Comparison of ENCODE assay signal across 29 cellular contexts in genomic region chr7:98655611-98656010, GRCh38. TPM values are rescaled to one million over a fixed set of nuclear protein-coding genes. Genes with fewer than 3 reads are reported as not detected.
"Had no signal": no experiment of that assay in that cellular context is flagged by ENCODE, and none has a peak within 500 bp of the region (broad histone marks: within the 10 kb centered on the region; RNA-seq: fewer than 3 reads in every experiment).

No MANE protein-coding gene starts in this region.

- FAIRE-seq: bronchial epithelial cell, K562, RCC 7860, TTC549 had no signal

- H3K4me2 ChIP-seq: PC-9 had no signal

- H2AFZ ChIP-seq: PC-9 had no signal

- H3K4me3 ChIP-seq: K562, PC-9 had no signal

- H3K27ac ChIP-seq: PC-9, RWPE1 had no signal

- DNase-seq: activated CD4-positive, alpha-beta T cell treated with anti-CD3 and anti-CD28 coated beads, Interleukin-2, amount 10 ng/mL, durations not matched to agents 24 days and 14 days; activated CD4-positive, alpha-beta T cell treated with anti-CD3 and anti-CD28 coated beads, Interleukin-2, amount 50 U/mL, for 4 hours; activated gamma-delta T cell; activated naive CD4-positive, alpha-beta T cell treated with Interleukin-2 at 50 U/mL for 16 hours; activated naive CD8-positive, alpha-beta T cell treated with anti-CD3 and anti-CD28 coated beads, Interleukin-2, amount 10 ng/mL, durations not matched to agents 7 days and 5 days; activated T-cell treated with anti-CD3 and anti-CD28 coated beads, Interleukin-2, amount 50 U/mL, for 24 hours; caudate nucleus; cerebellar nuclear complex; NCI-H1048; NCI-H1105 treated with DMSO at 0.1 percent for 48 hours; NCI-H1436; NCI-H1694; NCI-H1930; NCI-H2081 treated with DMSO at 0.1 percent for 48 hours; NCI-H345; NCI-H524 treated with DMSO at 0.1 percent for 48 hours; NK-92 treated with Interleukin-12 subunit alpha and Interleukin-12 subunit beta, amount 100 ng/mL, for 24 hours; PC-9; Right ventricle myocardium superior; SW 1271; T-helper 1 cell; T1000 had no signal

- ATAC-seq: activated CD8-positive, alpha-beta T cell treated with anti-CD3 and anti-CD28 coated beads for 36 hours; K562 had no signal

RNA-seq across cellular contexts. Expression of gene NPTX2, which starts 38.5 kb away (rescaled TPM):
- total RNA-seq: activated CD4-positive, alpha-beta T cell treated with anti-CD3 and anti-CD28 coated beads, Interleukin-2, amount 10 ng/mL, durations not matched to agents 24 days and 14 days; activated naive CD8-positive, alpha-beta T cell treated with anti-CD3 and anti-CD28 coated beads, Interleukin-2, amount 10 ng/mL, durations not matched to agents 7 days and 5 days; M059J; PC-9 had no signal
- polyA plus RNA-seq: K562 had no signal
